Comparison of ENCODE assay signal across 35 cellular contexts in genomic region chr13:35411059-35411744, GRCh38.
"Had no signal": no experiment of that assay in that cellular context is flagged by ENCODE, and none has a peak within 500 bp of the region (broad histone marks: within the 10 kb centered on the region; RNA-seq: fewer than 3 reads in every experiment).

No MANE protein-coding gene starts in this region.

- H3K27me3 ChIP-seq: MG63 had no signal

- H3K4me3 ChIP-seq: MG63 had no signal

- H3K9me3 ChIP-seq: MG63 had no signal

- H3K36me3 ChIP-seq: MG63 had no signal

- DNase-seq: Karpas-422, Kasumi-1, MG63, MM.1S, MV-4-11, NCI-H1048, NCI-H1092, NCI-H1092 treated with DMSO at 0.1 percent for 48 hours, NCI-H1105, NCI-H1105 treated with DMSO at 0.1 percent for 48 hours, NCI-H1417, NCI-H1417 treated with DMSO at 0.1 percent for 48 hours, NCI-H1436, NCI-H1436 treated with DMSO at 0.1 percent for 48 hours, NCI-H146, NCI-H1694, NCI-H1694 treated with DMSO at 0.1 percent for 48 hours, NCI-H187, NCI-H187 treated with DMSO at 0.1 percent for 48 hours, NCI-H1930, NCI-H2029, NCI-H2029 treated with DMSO at 0.1 percent for 48 hours, NCI-H2081, NCI-H2081 treated with DMSO at 0.1 percent for 48 hours, NCI-H2107, NCI-H2171, NCI-H2171 treated with DMSO at 0.1 percent for 48 hours, NCI-H2227 treated with DMSO at 0.1 percent for 48 hours, NCI-H226, NCI-H345, NCI-H446, NCI-H446 treated with DMSO at 0.1 percent for 48 hours, NCI-H510A, NCI-H510A treated with DMSO at 0.1 percent for 48 hours, NCI-H524 had no signal
